ENCODE assay signal across 1 cellular context in genomic region chr19:19911150-19911549, GRCh38.
TF ChIP-seq lines count a peak whose summit lies in the region.

No MANE protein-coding gene starts in this region.

TF ChIP-seq in GM23338, 12 proteins besides CTCF, POLR2A, EP300 and RAD21 (continued from another document):
- TF ChIP-seq, protein P1, sequence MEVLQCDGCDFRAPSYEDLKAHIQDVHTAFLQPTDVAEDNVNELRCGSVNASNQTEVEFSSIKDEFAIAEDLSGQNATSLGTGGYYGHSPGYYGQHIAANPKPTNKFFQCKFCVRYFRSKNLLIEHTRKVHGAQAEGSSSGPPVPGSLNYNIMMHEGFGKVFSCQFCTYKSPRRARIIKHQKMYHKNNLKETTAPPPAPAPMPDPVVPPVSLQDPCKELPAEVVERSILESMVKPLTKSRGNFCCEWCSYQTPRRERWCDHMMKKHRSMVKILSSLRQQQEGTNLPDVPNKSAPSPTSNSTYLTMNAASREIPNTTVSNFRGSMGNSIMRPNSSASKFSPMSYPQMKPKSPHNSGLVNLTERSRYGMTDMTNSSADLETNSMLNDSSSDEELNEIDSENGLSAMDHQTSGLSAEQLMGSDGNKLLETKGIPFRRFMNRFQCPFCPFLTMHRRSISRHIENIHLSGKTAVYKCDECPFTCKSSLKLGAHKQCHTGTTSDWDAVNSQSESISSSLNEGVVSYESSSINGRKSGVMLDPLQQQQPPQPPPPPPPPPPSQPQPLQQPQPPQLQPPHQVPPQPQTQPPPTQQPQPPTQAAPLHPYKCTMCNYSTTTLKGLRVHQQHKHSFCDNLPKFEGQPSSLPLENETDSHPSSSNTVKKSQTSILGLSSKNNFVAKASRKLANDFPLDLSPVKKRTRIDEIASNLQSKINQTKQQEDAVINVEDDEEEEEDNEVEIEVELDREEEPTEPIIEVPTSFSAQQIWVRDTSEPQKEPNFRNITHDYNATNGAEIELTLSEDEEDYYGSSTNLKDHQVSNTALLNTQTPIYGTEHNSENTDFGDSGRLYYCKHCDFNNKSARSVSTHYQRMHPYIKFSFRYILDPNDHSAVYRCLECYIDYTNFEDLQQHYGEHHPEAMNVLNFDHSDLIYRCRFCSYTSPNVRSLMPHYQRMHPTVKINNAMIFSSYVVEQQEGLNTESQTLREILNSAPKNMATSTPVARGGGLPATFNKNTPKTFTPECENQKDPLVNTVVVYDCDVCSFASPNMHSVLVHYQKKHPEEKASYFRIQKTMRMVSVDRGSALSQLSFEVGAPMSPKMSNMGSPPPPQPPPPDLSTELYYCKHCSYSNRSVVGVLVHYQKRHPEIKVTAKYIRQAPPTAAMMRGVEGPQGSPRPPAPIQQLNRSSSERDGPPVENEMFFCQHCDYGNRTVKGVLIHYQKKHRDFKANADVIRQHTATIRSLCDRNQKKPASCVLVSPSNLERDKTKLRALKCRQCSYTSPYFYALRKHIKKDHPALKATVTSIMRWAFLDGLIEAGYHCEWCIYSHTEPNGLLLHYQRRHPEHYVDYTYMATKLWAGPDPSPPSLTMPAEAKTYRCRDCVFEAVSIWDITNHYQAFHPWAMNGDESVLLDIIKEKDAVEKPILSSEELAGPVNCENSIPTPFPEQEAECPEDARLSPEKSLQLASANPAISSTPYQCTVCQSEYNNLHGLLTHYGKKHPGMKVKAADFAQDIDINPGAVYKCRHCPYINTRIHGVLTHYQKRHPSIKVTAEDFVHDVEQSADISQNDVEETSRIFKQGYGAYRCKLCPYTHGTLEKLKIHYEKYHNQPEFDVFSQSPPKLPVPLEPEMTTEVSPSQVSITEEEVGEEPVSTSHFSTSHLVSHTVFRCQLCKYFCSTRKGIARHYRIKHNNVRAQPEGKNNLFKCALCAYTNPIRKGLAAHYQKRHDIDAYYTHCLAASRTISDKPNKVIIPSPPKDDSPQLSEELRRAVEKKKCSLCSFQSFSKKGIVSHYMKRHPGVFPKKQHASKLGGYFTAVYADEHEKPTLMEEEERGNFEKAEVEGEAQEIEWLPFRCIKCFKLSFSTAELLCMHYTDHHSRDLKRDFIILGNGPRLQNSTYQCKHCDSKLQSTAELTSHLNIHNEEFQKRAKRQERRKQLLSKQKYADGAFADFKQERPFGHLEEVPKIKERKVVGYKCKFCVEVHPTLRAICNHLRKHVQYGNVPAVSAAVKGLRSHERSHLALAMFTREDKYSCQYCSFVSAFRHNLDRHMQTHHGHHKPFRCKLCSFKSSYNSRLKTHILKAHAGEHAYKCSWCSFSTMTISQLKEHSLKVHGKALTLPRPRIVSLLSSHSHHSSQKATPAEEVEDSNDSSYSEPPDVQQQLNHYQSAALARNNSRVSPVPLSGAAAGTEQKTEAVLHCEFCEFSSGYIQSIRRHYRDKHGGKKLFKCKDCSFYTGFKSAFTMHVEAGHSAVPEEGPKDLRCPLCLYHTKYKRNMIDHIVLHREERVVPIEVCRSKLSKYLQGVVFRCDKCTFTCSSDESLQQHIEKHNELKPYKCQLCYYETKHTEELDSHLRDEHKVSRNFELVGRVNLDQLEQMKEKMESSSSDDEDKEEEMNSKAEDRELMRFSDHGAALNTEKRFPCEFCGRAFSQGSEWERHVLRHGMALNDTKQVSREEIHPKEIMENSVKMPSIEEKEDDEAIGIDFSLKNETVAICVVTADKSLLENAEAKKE (CRISPR knock-in tag; IDR thresholded peaks at IDR 0.05), result no peak
- no peak for TF ChIP-seq REST (IDR thresholded peaks at IDR 0.05; ENCODE audit: unreplicated experiment)
- no peak for TF ChIP-seq EZH2 (IDR thresholded peaks at IDR 0.05; ENCODE audit: low read depth, unreplicated experiment)
- TF ChIP-seq JUNB (IDR thresholded peaks at IDR 0.05; ENCODE audit: unreplicated experiment), result no peak
- TF ChIP-seq, protein P2, sequence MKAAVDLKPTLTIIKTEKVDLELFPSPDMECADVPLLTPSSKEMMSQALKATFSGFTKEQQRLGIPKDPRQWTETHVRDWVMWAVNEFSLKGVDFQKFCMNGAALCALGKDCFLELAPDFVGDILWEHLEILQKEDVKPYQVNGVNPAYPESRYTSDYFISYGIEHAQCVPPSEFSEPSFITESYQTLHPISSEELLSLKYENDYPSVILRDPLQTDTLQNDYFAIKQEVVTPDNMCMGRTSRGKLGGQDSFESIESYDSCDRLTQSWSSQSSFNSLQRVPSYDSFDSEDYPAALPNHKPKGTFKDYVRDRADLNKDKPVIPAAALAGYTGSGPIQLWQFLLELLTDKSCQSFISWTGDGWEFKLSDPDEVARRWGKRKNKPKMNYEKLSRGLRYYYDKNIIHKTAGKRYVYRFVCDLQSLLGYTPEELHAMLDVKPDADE (IDR thresholded peaks at IDR 0.05), result no peak
TF ChIP-seq in GM23338: peak in this region for 0.
